33 cellular contexts compared by ENCODE assay signal in genomic region chr9:12266758-12267157, GRCh38.
"Had no signal": no experiment of that assay in that cellular context is flagged by ENCODE, and none has a peak within 500 bp of the region (broad histone marks: within the 10 kb centered on the region; RNA-seq: fewer than 3 reads in every experiment).

No MANE protein-coding gene starts in this region.

- H3K36me3 ChIP-seq: adrenal gland, ascending aorta, brain microvascular endothelial cell, breast epithelium, cardiac muscle cell had no signal

- H3K4me3 ChIP-seq: adrenal gland, ascending aorta, body of pancreas, breast epithelium, cardiac muscle cell had no signal

- ATAC-seq: activated naive CD4-positive, alpha-beta T cell treated with anti-CD3 and anti-CD28 coated beads, Interleukin-2, amount 50 U/mL, for 72 hours; activated naive CD8-positive, alpha-beta T cell treated with anti-CD3 and anti-CD28 coated beads, Interleukin-2, amount 50 U/mL, for 24 hours; activated T-cell treated with anti-CD3 and anti-CD28 coated beads, Interleukin-2, amount 50 U/mL, for 4 hours; activated T-cell treated with anti-CD3 and anti-CD28 coated beads, Interleukin-2, amount 50 U/mL, for 72 hours; activated T-helper 17 cell treated with anti-CD3 and anti-CD28 coated beads, Interleukin-2, amount 50 U/mL, for 72 hours; body of pancreas had no signal

- H3K9me3 ChIP-seq: adrenal gland, ascending aorta, body of pancreas, breast epithelium had no signal

- H3K4me1 ChIP-seq: adrenal gland, ascending aorta, body of pancreas, breast epithelium had no signal

- FAIRE-seq: astrocyte, bronchial epithelial cell had no signal

- H3K27ac ChIP-seq: adrenal gland, ascending aorta, body of pancreas, brain microvascular endothelial cell, breast epithelium, cardiac muscle cell had no signal

- DNase-seq: activated effector memory CD4-positive, alpha-beta T cell treated with anti-CD3 and anti-CD28 coated beads, Interleukin-2, amount 50 U/mL, for 16 hours; activated effector memory CD4-positive, alpha-beta T cell treated with Interleukin-2 at 50 U/mL for 16 hours; activated gamma-delta T cell; activated gamma-delta T cell treated with Interleukin-2 at 50 U/mL for 16 hours; activated naive CD4-positive, alpha-beta T cell; activated naive CD4-positive, alpha-beta T cell treated with anti-CD3 and anti-CD28 coated beads for 36 hours; activated naive CD4-positive, alpha-beta T cell treated with anti-CD3 and anti-CD28 coated beads, Interleukin-2, amount 10 ng/mL, durations not matched to agents 7 days and 5 days; activated naive CD4-positive, alpha-beta T cell treated with anti-CD3 and anti-CD28 coated beads, Interleukin-2, amount 50 U/mL, for 16 hours; activated naive CD4-positive, alpha-beta T cell treated with Interleukin-2 at 50 U/mL for 16 hours; activated naive CD8-positive, alpha-beta T cell treated with anti-CD3 and anti-CD28 coated beads for 36 hours; activated naive CD8-positive, alpha-beta T cell treated with anti-CD3 and anti-CD28 coated beads, Interleukin-2, amount 10 ng/mL, durations not matched to agents 7 days and 5 days; activated naive CD8-positive, alpha-beta T cell treated with anti-CD3 and anti-CD28 coated beads, Interleukin-2, amount 50 U/mL, for 24 hours; activated T-cell treated with anti-CD3 and anti-CD28 coated beads, Interleukin-2, amount 50 U/mL, for 24 hours; activated T-cell treated with anti-CD3 and anti-CD28 coated beads, Interleukin-2, amount 50 U/mL, for 4 hours; activated T-cell treated with anti-CD3 and anti-CD28 coated beads, Interleukin-2, amount 50 U/mL, for 48 hours; activated T-cell treated with anti-CD3 and anti-CD28 coated beads, Interleukin-2, amount 50 U/mL, for 72 hours; adrenal gland; amniotic stem cell; amygdala; anterior cingulate cortex; aorta; body of pancreas; brain microvascular endothelial cell; caudate nucleus; central memory CD4-positive, alpha-beta T cell; cerebellar nuclear complex had no signal

- H3K27me3 ChIP-seq: adrenal gland, ascending aorta, body of pancreas, brain microvascular endothelial cell, breast epithelium, cardiac muscle cell had no signal
